In the genomic region with DNA sequence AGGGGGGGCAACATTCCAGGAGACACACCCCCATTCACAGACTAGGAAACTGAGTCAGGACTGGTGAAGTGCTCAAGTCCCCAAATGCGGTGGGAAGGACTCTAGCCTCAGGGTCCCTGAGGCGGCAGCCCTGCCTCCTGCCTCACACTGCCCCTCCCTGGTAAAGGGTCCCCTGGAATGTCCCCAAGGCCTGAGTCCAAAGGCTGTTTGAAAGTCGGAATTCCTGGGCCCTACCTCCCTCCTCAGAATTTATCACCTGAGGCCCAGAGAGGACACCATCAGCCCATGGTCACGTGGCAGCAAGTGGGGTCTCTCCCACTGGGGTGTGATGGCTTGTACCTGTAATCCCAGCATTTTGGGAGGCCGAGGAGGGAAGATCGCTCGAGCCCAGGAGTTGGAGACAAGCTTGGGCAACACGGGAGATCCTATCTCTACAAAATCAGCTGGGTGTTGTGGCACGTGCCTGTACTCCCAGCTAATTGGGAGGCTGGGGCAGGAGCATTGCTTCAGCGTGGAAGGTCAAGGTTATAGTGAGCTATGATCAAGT, we compare ENCODE assay signal across 1 cellular context.
TF ChIP-seq lines count a peak whose summit lies in the region.

No MANE protein-coding gene starts in this region.

TF ChIP-seq in GM23338, 12 proteins besides CTCF, POLR2A, EP300 and RAD21 (continued from another document):
- TF ChIP-seq, protein P1, sequence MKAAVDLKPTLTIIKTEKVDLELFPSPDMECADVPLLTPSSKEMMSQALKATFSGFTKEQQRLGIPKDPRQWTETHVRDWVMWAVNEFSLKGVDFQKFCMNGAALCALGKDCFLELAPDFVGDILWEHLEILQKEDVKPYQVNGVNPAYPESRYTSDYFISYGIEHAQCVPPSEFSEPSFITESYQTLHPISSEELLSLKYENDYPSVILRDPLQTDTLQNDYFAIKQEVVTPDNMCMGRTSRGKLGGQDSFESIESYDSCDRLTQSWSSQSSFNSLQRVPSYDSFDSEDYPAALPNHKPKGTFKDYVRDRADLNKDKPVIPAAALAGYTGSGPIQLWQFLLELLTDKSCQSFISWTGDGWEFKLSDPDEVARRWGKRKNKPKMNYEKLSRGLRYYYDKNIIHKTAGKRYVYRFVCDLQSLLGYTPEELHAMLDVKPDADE (IDR thresholded peaks at IDR 0.05) = no peak
- TF ChIP-seq EZH2 (IDR thresholded peaks at IDR 0.05; ENCODE audit: low read depth, unreplicated experiment) = no peak
- TF ChIP-seq NANOG (IDR thresholded peaks at IDR 0.05; ENCODE audit: borderline replicate concordance) = no peak
- no peak for TF ChIP-seq CREB1 (CRISPR knock-in tag; IDR thresholded peaks at IDR 0.05; ENCODE audit: low read depth)
- no peak for TF ChIP-seq ZNF114 (CRISPR knock-in tag; IDR thresholded peaks at IDR 0.05)
- TF ChIP-seq, protein P2, sequence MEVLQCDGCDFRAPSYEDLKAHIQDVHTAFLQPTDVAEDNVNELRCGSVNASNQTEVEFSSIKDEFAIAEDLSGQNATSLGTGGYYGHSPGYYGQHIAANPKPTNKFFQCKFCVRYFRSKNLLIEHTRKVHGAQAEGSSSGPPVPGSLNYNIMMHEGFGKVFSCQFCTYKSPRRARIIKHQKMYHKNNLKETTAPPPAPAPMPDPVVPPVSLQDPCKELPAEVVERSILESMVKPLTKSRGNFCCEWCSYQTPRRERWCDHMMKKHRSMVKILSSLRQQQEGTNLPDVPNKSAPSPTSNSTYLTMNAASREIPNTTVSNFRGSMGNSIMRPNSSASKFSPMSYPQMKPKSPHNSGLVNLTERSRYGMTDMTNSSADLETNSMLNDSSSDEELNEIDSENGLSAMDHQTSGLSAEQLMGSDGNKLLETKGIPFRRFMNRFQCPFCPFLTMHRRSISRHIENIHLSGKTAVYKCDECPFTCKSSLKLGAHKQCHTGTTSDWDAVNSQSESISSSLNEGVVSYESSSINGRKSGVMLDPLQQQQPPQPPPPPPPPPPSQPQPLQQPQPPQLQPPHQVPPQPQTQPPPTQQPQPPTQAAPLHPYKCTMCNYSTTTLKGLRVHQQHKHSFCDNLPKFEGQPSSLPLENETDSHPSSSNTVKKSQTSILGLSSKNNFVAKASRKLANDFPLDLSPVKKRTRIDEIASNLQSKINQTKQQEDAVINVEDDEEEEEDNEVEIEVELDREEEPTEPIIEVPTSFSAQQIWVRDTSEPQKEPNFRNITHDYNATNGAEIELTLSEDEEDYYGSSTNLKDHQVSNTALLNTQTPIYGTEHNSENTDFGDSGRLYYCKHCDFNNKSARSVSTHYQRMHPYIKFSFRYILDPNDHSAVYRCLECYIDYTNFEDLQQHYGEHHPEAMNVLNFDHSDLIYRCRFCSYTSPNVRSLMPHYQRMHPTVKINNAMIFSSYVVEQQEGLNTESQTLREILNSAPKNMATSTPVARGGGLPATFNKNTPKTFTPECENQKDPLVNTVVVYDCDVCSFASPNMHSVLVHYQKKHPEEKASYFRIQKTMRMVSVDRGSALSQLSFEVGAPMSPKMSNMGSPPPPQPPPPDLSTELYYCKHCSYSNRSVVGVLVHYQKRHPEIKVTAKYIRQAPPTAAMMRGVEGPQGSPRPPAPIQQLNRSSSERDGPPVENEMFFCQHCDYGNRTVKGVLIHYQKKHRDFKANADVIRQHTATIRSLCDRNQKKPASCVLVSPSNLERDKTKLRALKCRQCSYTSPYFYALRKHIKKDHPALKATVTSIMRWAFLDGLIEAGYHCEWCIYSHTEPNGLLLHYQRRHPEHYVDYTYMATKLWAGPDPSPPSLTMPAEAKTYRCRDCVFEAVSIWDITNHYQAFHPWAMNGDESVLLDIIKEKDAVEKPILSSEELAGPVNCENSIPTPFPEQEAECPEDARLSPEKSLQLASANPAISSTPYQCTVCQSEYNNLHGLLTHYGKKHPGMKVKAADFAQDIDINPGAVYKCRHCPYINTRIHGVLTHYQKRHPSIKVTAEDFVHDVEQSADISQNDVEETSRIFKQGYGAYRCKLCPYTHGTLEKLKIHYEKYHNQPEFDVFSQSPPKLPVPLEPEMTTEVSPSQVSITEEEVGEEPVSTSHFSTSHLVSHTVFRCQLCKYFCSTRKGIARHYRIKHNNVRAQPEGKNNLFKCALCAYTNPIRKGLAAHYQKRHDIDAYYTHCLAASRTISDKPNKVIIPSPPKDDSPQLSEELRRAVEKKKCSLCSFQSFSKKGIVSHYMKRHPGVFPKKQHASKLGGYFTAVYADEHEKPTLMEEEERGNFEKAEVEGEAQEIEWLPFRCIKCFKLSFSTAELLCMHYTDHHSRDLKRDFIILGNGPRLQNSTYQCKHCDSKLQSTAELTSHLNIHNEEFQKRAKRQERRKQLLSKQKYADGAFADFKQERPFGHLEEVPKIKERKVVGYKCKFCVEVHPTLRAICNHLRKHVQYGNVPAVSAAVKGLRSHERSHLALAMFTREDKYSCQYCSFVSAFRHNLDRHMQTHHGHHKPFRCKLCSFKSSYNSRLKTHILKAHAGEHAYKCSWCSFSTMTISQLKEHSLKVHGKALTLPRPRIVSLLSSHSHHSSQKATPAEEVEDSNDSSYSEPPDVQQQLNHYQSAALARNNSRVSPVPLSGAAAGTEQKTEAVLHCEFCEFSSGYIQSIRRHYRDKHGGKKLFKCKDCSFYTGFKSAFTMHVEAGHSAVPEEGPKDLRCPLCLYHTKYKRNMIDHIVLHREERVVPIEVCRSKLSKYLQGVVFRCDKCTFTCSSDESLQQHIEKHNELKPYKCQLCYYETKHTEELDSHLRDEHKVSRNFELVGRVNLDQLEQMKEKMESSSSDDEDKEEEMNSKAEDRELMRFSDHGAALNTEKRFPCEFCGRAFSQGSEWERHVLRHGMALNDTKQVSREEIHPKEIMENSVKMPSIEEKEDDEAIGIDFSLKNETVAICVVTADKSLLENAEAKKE (CRISPR knock-in tag; IDR thresholded peaks at IDR 0.05) = no peak
- no peak for TF ChIP-seq EZH2phosphoT487 (IDR thresholded peaks at IDR 0.05; ENCODE audit: unreplicated experiment)
